Comparison of ENCODE assay signal across 1 cellular context in genomic region chr16:28844226-28844885, GRCh38.
TF ChIP-seq lines count a peak whose summit lies in the region.

No MANE protein-coding gene starts in this region.

TF ChIP-seq in HCT116, 20 proteins besides CTCF, POLR2A, EP300 and RAD21:
- no peak for TF ChIP-seq EGR1 (IDR thresholded peaks at IDR 0.05; ENCODE audit: low read depth)
- TF ChIP-seq ZFX (IDR thresholded peaks at IDR 0.05), result no peak
- no peak for TF ChIP-seq CEBPB (IDR thresholded peaks at IDR 0.05; ENCODE audit: low read depth)
